Comparison of ENCODE assay signal across 21 cellular contexts in genomic region chr2:181472990-181473389, GRCh38. TPM values are rescaled to one million over a fixed set of nuclear protein-coding genes. Genes with fewer than 3 reads are reported as not detected.
A peak's percentile ranks its signal among the peaks of the same experiment; 100 is the strongest.
DNase-seq lines count a peak whose midpoint lies in the region; ATAC-seq lines count a peak whose summit lies in the region.
"Had no signal": no experiment of that assay in that cellular context is flagged by ENCODE, and none has a peak within 500 bp of the region (broad histone marks: within the 10 kb centered on the region; RNA-seq: fewer than 3 reads in every experiment).

No MANE protein-coding gene starts in this region.

- peaks cover 57% of the 10 kb centered on the region for H3K4me1 Mint-ChIP-seq in T-helper 1 cell treated with Interleukin-12 subunit alpha and Interleukin-12 subunit beta and Interleukin-4 antibody, amounts not matched to agents 30 μg/mL and 1 μg/mL, for 36 hours (ENCODE audit: low read depth)
- H3K4me1 Mint-ChIP-seq in CD4-positive, alpha-beta memory T cell: peaks cover 55 to 87% (median 66%) of the 10 kb centered on the region in 4 donors
- peaks cover 61% of the 10 kb centered on the region for H3K4me1 Mint-ChIP-seq in activated CD8-positive, alpha-beta T cell treated with anti-CD3 and anti-CD28 coated beads, Interleukin-2, amount 10 ng/mL, durations not matched to agents 7 days and 5 days (ENCODE audit: low read depth)
- H3K4me1 Mint-ChIP-seq in immature natural killer cell: peaks cover 89 to 97% of the 10 kb centered on the region in 2 donors
- H3K4me1 Mint-ChIP-seq: endodermal cell had no signal

- DNase-seq in T-helper 1 cell (no peak), immature natural killer cell (no peak), kidney tubule cell (ENCODE audit: low spot score) (no peak), SK-N-DZ (ENCODE audit: low spot score) (no peak)
- no peak for DNase-seq in CD4-positive, alpha-beta memory T cell
- no peak for DNase-seq in activated CD8-positive, alpha-beta T cell treated with anti-CD3 and anti-CD28 coated beads, Interleukin-2, amount 10 ng/mL, durations not matched to agents 7 days and 5 days
- DNase-seq: caudate nucleus; DMS79 treated with DMSO at 0.1 percent for 48 hours; endodermal cell; HFFc6; NCI-H1694; NCI-H446; stimulated activated CD4-positive, alpha-beta T cell treated with anti-CD3 and anti-CD28 coated beads, Interleukin-15, amount 100 ng/mL, for 24 hours; stimulated activated naive CD8-positive, alpha-beta T cell treated with anti-CD3 and anti-CD28 coated beads, Interleukin-15, amount 100 ng/mL, for 72 hours; SW 1271; upper lobe of right lung; WERI-Rb-1 had no signal

- intact Hi-C loops in CD4-positive, alpha-beta memory T cell (cut with micrococcal nuclease): no loop called here

- no peaks in the 10 kb centered on the region for H3K27me3 Mint-ChIP-seq in T-helper 1 cell treated with Interleukin-12 subunit alpha and Interleukin-12 subunit beta and Interleukin-4 antibody, amounts not matched to agents 30 μg/mL and 1 μg/mL, for 36 hours (ENCODE audit: low read depth)
- H3K27me3 Mint-ChIP-seq in CD4-positive, alpha-beta memory T cell: no peaks in the 10 kb centered on the region
- no peaks in the 10 kb centered on the region for H3K27me3 Mint-ChIP-seq in activated CD8-positive, alpha-beta T cell treated with anti-CD3 and anti-CD28 coated beads, Interleukin-2, amount 10 ng/mL, durations not matched to agents 7 days and 5 days (ENCODE audit: low read depth)
- peaks cover 0 to 2% (median 2%) of the 10 kb centered on the region in 3 donors for H3K27me3 Mint-ChIP-seq in immature natural killer cell (ENCODE audit: low read depth in 3 of 3)
- H3K27me3 Mint-ChIP-seq: stimulated activated naive CD8-positive, alpha-beta T cell treated with anti-CD3 and anti-CD28 coated beads, Interleukin-15, amount 100 ng/mL, for 72 hours had no signal

- H3K4me3 Mint-ChIP-seq in T-helper 1 cell treated with Interleukin-12 subunit alpha and Interleukin-12 subunit beta and Interleukin-4 antibody, amounts not matched to agents 30 μg/mL and 1 μg/mL, for 36 hours: peak overlapping the region; percentile 18
- peak overlapping the region; percentile 22 to 86 (median 64) for H3K4me3 Mint-ChIP-seq in CD4-positive, alpha-beta memory T cell
- no peak overlapping the region for H3K4me3 Mint-ChIP-seq in activated CD8-positive, alpha-beta T cell treated with anti-CD3 and anti-CD28 coated beads, Interleukin-2, amount 10 ng/mL, durations not matched to agents 7 days and 5 days
- peak overlapping the region; percentile 39 to 86 (median 71) for H3K4me3 Mint-ChIP-seq in immature natural killer cell
- H3K4me3 Mint-ChIP-seq: endodermal cell, HFFc6 had no signal

- H3K4me1 ChIP-seq in CD4-positive, alpha-beta memory T cell (ENCODE audit: insufficient read depth, low read length): peaks cover 70% of the 10 kb centered on the region
- H3K4me1 ChIP-seq: upper lobe of right lung had no signal

- H3K9me3 Mint-ChIP-seq in T-helper 1 cell treated with Interleukin-12 subunit alpha and Interleukin-12 subunit beta and Interleukin-4 antibody, amounts not matched to agents 30 μg/mL and 1 μg/mL, for 36 hours: no peaks in the 10 kb centered on the region
- no peaks in the 10 kb centered on the region for H3K9me3 Mint-ChIP-seq in CD4-positive, alpha-beta memory T cell
- H3K9me3 Mint-ChIP-seq in activated CD8-positive, alpha-beta T cell treated with anti-CD3 and anti-CD28 coated beads, Interleukin-2, amount 10 ng/mL, durations not matched to agents 7 days and 5 days (ENCODE audit: insufficient read depth): no peaks in the 10 kb centered on the region
- no peaks in the 10 kb centered on the region for H3K9me3 Mint-ChIP-seq in immature natural killer cell
- H3K9me3 Mint-ChIP-seq: endodermal cell; HFFc6; stimulated activated naive CD8-positive, alpha-beta T cell treated with anti-CD3 and anti-CD28 coated beads, Interleukin-15, amount 100 ng/mL, for 72 hours had no signal

- H3K36me3 ChIP-seq in CD4-positive, alpha-beta memory T cell (ENCODE audit: insufficient read depth, low read length): peaks cover 29% of the 10 kb centered on the region
- H3K36me3 ChIP-seq: upper lobe of right lung, WERI-Rb-1 had no signal

- ATAC-seq in activated CD8-positive, alpha-beta T cell treated with anti-CD3 and anti-CD28 coated beads, Interleukin-2, amount 10 ng/mL, durations not matched to agents 7 days and 5 days: no peak
- no peak for ATAC-seq in HG03565 (IDR thresholded peaks at IDR 0.05; ENCODE audit: unreplicated experiment)
- ATAC-seq: stimulated activated naive CD8-positive, alpha-beta T cell treated with anti-CD3 and anti-CD28 coated beads, Interleukin-15, amount 100 ng/mL, for 72 hours; upper lobe of right lung had no signal

- CTCF ChIA-PET in CD4-positive, alpha-beta memory T cell (lab: Charles Lee; ENCODE audit: partially characterized antibody): no interaction called here
- CTCF ChIA-PET in activated CD8-positive, alpha-beta T cell treated with anti-CD3 and anti-CD28 coated beads, Interleukin-2, amount 10 ng/mL, durations not matched to agents 7 days and 5 days (lab: Charles Lee): interaction anchor here (1.2 kb wide), 1 partner anchor 178 kb away, joined by 3 read pairs; no protein-coding TSS in a partner anchor

- H3K27ac Mint-ChIP-seq in T-helper 1 cell treated with Interleukin-12 subunit alpha and Interleukin-12 subunit beta and Interleukin-4 antibody, amounts not matched to agents 30 μg/mL and 1 μg/mL, for 36 hours: peak overlapping the region; percentile 81
- H3K27ac Mint-ChIP-seq in CD4-positive, alpha-beta memory T cell: peak overlapping the region; percentile 61 to 90 (median 78)
- peak overlapping the region; percentile 40 for H3K27ac Mint-ChIP-seq in activated CD8-positive, alpha-beta T cell treated with anti-CD3 and anti-CD28 coated beads, Interleukin-2, amount 10 ng/mL, durations not matched to agents 7 days and 5 days
- peak overlapping the region; percentile 79 to 94 (median 88) for H3K27ac Mint-ChIP-seq in immature natural killer cell
- H3K27ac Mint-ChIP-seq: endodermal cell, HFFc6 had no signal

- H3K4me3 ChIP-seq in CD4-positive, alpha-beta memory T cell (ENCODE audit: low read length in 2 of 2): peak overlapping the region in 1 of 2 donors; percentile 14
- H3K4me3 ChIP-seq: hepatocyte, upper lobe of right lung had no signal

- POLR2A ChIA-PET in CD4-positive, alpha-beta memory T cell (lab: Charles Lee; ENCODE audit: partially characterized antibody): interaction anchor here (1.8 to 2.0 kb wide), 2 partner anchors 16 to 26 kb away, joined by 4 to 6 read pairs; partner anchors contain the start of gene ITGA4
- POLR2A ChIA-PET in activated CD8-positive, alpha-beta T cell treated with anti-CD3 and anti-CD28 coated beads, Interleukin-2, amount 10 ng/mL, durations not matched to agents 7 days and 5 days (lab: Charles Lee): no interaction called here

- no peaks in the 10 kb centered on the region for H3K27me3 ChIP-seq in CD4-positive, alpha-beta memory T cell (ENCODE audit: insufficient read depth, low read length)
- H3K27me3 ChIP-seq: hepatocyte, upper lobe of right lung had no signal

- peaks cover 66% of the 10 kb centered on the region for H3K36me3 Mint-ChIP-seq in T-helper 1 cell treated with Interleukin-12 subunit alpha and Interleukin-12 subunit beta and Interleukin-4 antibody, amounts not matched to agents 30 μg/mL and 1 μg/mL, for 36 hours (ENCODE audit: low read depth)
- peaks cover 72 to 82% of the 10 kb centered on the region in 2 donors for H3K36me3 Mint-ChIP-seq in CD4-positive, alpha-beta memory T cell
- H3K36me3 Mint-ChIP-seq in activated CD8-positive, alpha-beta T cell treated with anti-CD3 and anti-CD28 coated beads, Interleukin-2, amount 10 ng/mL, durations not matched to agents 7 days and 5 days (ENCODE audit: low read depth): peaks cover 87% of the 10 kb centered on the region
- peaks cover 28 to 41% (median 33%) of the 10 kb centered on the region in 3 donors for H3K36me3 Mint-ChIP-seq in immature natural killer cell

- H3K27ac ChIP-seq in CD4-positive, alpha-beta memory T cell (ENCODE audit: low read depth, low read length): peak overlapping the region; percentile 68
- H3K27ac ChIP-seq: 22Rv1, hepatocyte, upper lobe of right lung, WERI-Rb-1 had no signal

- H3K9me3 ChIP-seq in CD4-positive, alpha-beta memory T cell (ENCODE audit: control insufficient read depth in 1 of 2, low read length in 2 of 2): no peaks in the 10 kb centered on the region
- H3K9me3 ChIP-seq: upper lobe of right lung had no signal

RNA-seq across cellular contexts. Expression of gene ITGA4, which starts 15.8 kb away (rescaled TPM):
- 100 to 1,000 TPM; 278 to 297 TPM for total RNA-seq in CD4-positive, alpha-beta memory T cell
- polyA plus RNA-seq in CD4-positive, alpha-beta memory T cell: 100 to 1,000 TPM; 219 to 256 TPM
- total RNA-seq in activated CD8-positive, alpha-beta T cell treated with anti-CD3 and anti-CD28 coated beads, Interleukin-2, amount 10 ng/mL, durations not matched to agents 7 days and 5 days: 100 to 1,000 TPM; 144 to 152 TPM
- 100 to 1,000 TPM; 102 to 132 (median 117) TPM for polyA plus RNA-seq in immature natural killer cell
- polyA plus RNA-seq in SK-N-DZ (2014; cell fraction: cytosol; rRNA removed): 4.0 and 8.1 TPM in 2 replicates
- 9.9 and 10.9 TPM in 2 replicates for polyA plus RNA-seq in SK-N-DZ (2014; cell fraction: nucleus; rRNA removed)
